ENCODE assay signal across 18 cellular contexts in genomic region chr17:76173474-76173873, GRCh38. TPM values are rescaled to one million over a fixed set of nuclear protein-coding genes. Genes with fewer than 3 reads are reported as not detected.
DNase-seq lines count a peak whose midpoint lies in the region; ATAC-seq, FAIRE-seq and TF ChIP-seq lines count a peak whose summit lies in the region.
"Had no signal": no experiment of that assay in that cellular context is flagged by ENCODE, and none has a peak within 500 bp of the region (broad histone marks: within the 10 kb centered on the region; RNA-seq: fewer than 3 reads in every experiment).

No MANE protein-coding gene starts in this region.

- H3K27me3 ChIP-seq in MM.1S (replicated peaks; ENCODE audit: insufficient read depth, low read length) (no peaks in the 10 kb centered on the region), H1 (replicated peaks in 1 of 4; ENCODE audit: control insufficient read depth in 3 of 4, extremely low read depth in 1 of 4, insufficient read depth in 3 of 4, low read length in 3 of 4) (no peaks in the 10 kb centered on the region)
- H3K27me3 ChIP-seq: BLaER1 had no signal

- ATAC-seq in HG03097 (IDR thresholded peaks at IDR 0.05; ENCODE audit: low FRiP score, unreplicated experiment) = no peak
- no peak for ATAC-seq in natural killer cell treated with Interleukin-12 subunit alpha and Interleukin-12 subunit beta and Interleukin-15 and Interleukin-18, amount 100 ng/mL, for 72 hours

- H3K9me3 Mint-ChIP-seq in activated naive CD4-positive, alpha-beta T cell treated with anti-CD3 and anti-CD28 coated beads, Interleukin-2, amount 50 U/mL, for 24 hours = no peaks in the 10 kb centered on the region
- no peaks in the 10 kb centered on the region for H3K9me3 Mint-ChIP-seq in activated naive CD4-positive, alpha-beta T cell treated with anti-CD3 and anti-CD28 coated beads for 36 hours
- H3K9me3 Mint-ChIP-seq in progenitor cell of endocrine pancreas (ENCODE audit: low read depth) = no peaks in the 10 kb centered on the region
- H3K9me3 Mint-ChIP-seq in natural killer cell treated with Interleukin-12 subunit alpha and Interleukin-12 subunit beta and Interleukin-15 and Interleukin-18, amount 100 ng/mL, for 72 hours = no peaks in the 10 kb centered on the region
- H3K9me3 Mint-ChIP-seq: H9 had no signal

- no peaks in the 10 kb centered on the region for H3K27me3 Mint-ChIP-seq in activated naive CD4-positive, alpha-beta T cell treated with anti-CD3 and anti-CD28 coated beads, Interleukin-2, amount 50 U/mL, for 24 hours
- no peaks in the 10 kb centered on the region for H3K27me3 Mint-ChIP-seq in activated naive CD4-positive, alpha-beta T cell treated with anti-CD3 and anti-CD28 coated beads for 36 hours (ENCODE audit: low read depth)
- no peaks in the 10 kb centered on the region for H3K27me3 Mint-ChIP-seq in progenitor cell of endocrine pancreas
- no peaks in the 10 kb centered on the region for H3K27me3 Mint-ChIP-seq in natural killer cell treated with Interleukin-12 subunit alpha and Interleukin-12 subunit beta and Interleukin-15 and Interleukin-18, amount 100 ng/mL, for 72 hours
- H3K27me3 Mint-ChIP-seq: CD4-positive, CD25-positive, alpha-beta regulatory T cell had no signal

- H2BK20ac ChIP-seq in H1 (ENCODE audit: low read length) = no peak overlapping the region

- no peak overlapping the region for H2BK12ac ChIP-seq in H1 (ENCODE audit: low read depth, low read length)

- no peak overlapping the region for H2BK5ac ChIP-seq in H1 (ENCODE audit: low read depth, low read length)

- no peak overlapping the region for H3K4me3 Mint-ChIP-seq in activated naive CD4-positive, alpha-beta T cell treated with anti-CD3 and anti-CD28 coated beads, Interleukin-2, amount 50 U/mL, for 24 hours
- H3K4me3 Mint-ChIP-seq in activated naive CD4-positive, alpha-beta T cell treated with anti-CD3 and anti-CD28 coated beads for 36 hours = no peak overlapping the region
- no peak overlapping the region for H3K4me3 Mint-ChIP-seq in progenitor cell of endocrine pancreas (ENCODE audit: low read depth)
- H3K4me3 Mint-ChIP-seq in natural killer cell treated with Interleukin-12 subunit alpha and Interleukin-12 subunit beta and Interleukin-15 and Interleukin-18, amount 100 ng/mL, for 72 hours = no peak overlapping the region
- H3K4me3 Mint-ChIP-seq: CD4-positive, CD25-positive, alpha-beta regulatory T cell; H9 had no signal

- no peak overlapping the region for H2BK15ac ChIP-seq in H1 (ENCODE audit: low read length)

- H2BK120ac ChIP-seq in H1 (replicated peaks; ENCODE audit: low read depth, low read length) = no peak overlapping the region

- H3K9ac ChIP-seq in MM.1S (ENCODE audit: low read length) (peak overlapping the region; percentile 77), H1 (replicated peaks in 1 of 4; ENCODE audit: extremely low read depth in 1 of 4, low read depth in 3 of 4, low read length in 3 of 4) (no peak overlapping the region)
- H3K9ac ChIP-seq: BLaER1, GM23248 had no signal

- H3K79me2 ChIP-seq in MM.1S (ENCODE audit: low read length) (no peaks in the 10 kb centered on the region), H1 (ENCODE audit: control insufficient read depth in 1 of 2, insufficient read depth in 2 of 2, low read length in 2 of 2) (no peaks in the 10 kb centered on the region)

- H3K23ac ChIP-seq in H1 (ENCODE audit: insufficient read length) = no peak overlapping the region

- H4K91ac ChIP-seq in H1 (replicated peaks; ENCODE audit: insufficient read length, low read length) = no peak overlapping the region

- no peak for DNase-seq in activated naive CD4-positive, alpha-beta T cell treated with anti-CD3 and anti-CD28 coated beads for 36 hours
- DNase-seq in MM.1S = peak; percentile 42
- DNase-seq in H1 (ENCODE audit: low read depth in 1 of 2, low spot score in 2 of 2) = no peak
- no peak for DNase-seq in progenitor cell of endocrine pancreas (ENCODE audit: low spot score, unreplicated experiment)
- no peak for DNase-seq in NCI-H1436 (lab: John Stamatoyannopoulos, UW)
- no peak for DNase-seq in natural killer cell treated with Interleukin-12 subunit alpha and Interleukin-12 subunit beta and Interleukin-15 and Interleukin-18, amount 100 ng/mL, for 72 hours (ENCODE audit: low spot score)
- DNase-seq: 8988T; AML-193; Calu3; CD4-positive, CD25-positive, alpha-beta regulatory T cell; DMS 273 treated with DMSO at 0.1 percent for 48 hours; GM23248; H9 had no signal

- H2AK5ac ChIP-seq in H1 (ENCODE audit: low read depth, low read length) = no peak overlapping the region

- H3K27ac ChIP-seq in MM.1S (ENCODE audit: low read length) (peak overlapping the region; percentile 92), H1 (ENCODE audit: low read depth, low read length) (no peak overlapping the region)
- H3K27ac ChIP-seq: BLaER1, GM23248 had no signal

- H3K4me2 ChIP-seq in MM.1S (ENCODE audit: low read depth, low read length) = peak overlapping the region; percentile 80
- H3K4me2 ChIP-seq in H1 (ENCODE audit: insufficient read depth in 1 of 2, low read depth in 2 of 2, low read length in 2 of 2) = no peak overlapping the region
- H3K4me2 ChIP-seq: BLaER1 had no signal

- no peak overlapping the region for H3K14ac ChIP-seq in H1 (ENCODE audit: insufficient read length)

- FAIRE-seq in H1 (lab: Jason Lieb, UNC) = no peak
- FAIRE-seq: HTR-8/SVneo had no signal

- peak overlapping the region; percentile 65 for H3K4me3 ChIP-seq in MM.1S (ENCODE audit: low read length)
- no peak overlapping the region for H3K4me3 ChIP-seq in H1 (ENCODE audit: extremely low read depth in 1 of 4, insufficient read depth in 2 of 4, low read depth in 3 of 4, low read length in 4 of 4)
- H3K4me3 ChIP-seq: BLaER1, GM23248 had no signal

- H3K36me3 ChIP-seq in MM.1S (replicated peaks; ENCODE audit: insufficient read depth, low read length) = no peaks in the 10 kb centered on the region
- no peaks in the 10 kb centered on the region; a peak in 1 of 8 replicates for H3K36me3 ChIP-seq in H1 (ENCODE audit: control insufficient read depth in 2 of 4, insufficient read depth in 4 of 4, low read length in 3 of 4)
- H3K36me3 ChIP-seq: BLaER1 had no signal

- H4K5ac ChIP-seq in H1 (ENCODE audit: insufficient read length, low read depth, low read length) = no peak overlapping the region

- peaks cover 39% of the 10 kb centered on the region for H3K4me1 Mint-ChIP-seq in activated naive CD4-positive, alpha-beta T cell treated with anti-CD3 and anti-CD28 coated beads, Interleukin-2, amount 50 U/mL, for 24 hours
- H3K4me1 Mint-ChIP-seq in activated naive CD4-positive, alpha-beta T cell treated with anti-CD3 and anti-CD28 coated beads for 36 hours (ENCODE audit: low read depth) = peaks cover 25% of the 10 kb centered on the region
- peaks cover 28% of the 10 kb centered on the region for H3K4me1 Mint-ChIP-seq in progenitor cell of endocrine pancreas (ENCODE audit: low read depth)
- peaks cover 0 to 4% of the 10 kb centered on the region in 2 donors for H3K4me1 Mint-ChIP-seq in natural killer cell treated with Interleukin-12 subunit alpha and Interleukin-12 subunit beta and Interleukin-15 and Interleukin-18, amount 100 ng/mL, for 72 hours (ENCODE audit: low read depth in 2 of 2)

- H3K36me3 Mint-ChIP-seq in activated naive CD4-positive, alpha-beta T cell treated with anti-CD3 and anti-CD28 coated beads, Interleukin-2, amount 50 U/mL, for 24 hours = peaks cover 7% of the 10 kb centered on the region
- H3K36me3 Mint-ChIP-seq in activated naive CD4-positive, alpha-beta T cell treated with anti-CD3 and anti-CD28 coated beads for 36 hours (ENCODE audit: low read depth) = peaks cover 4% of the 10 kb centered on the region
- peaks cover 5% of the 10 kb centered on the region for H3K36me3 Mint-ChIP-seq in progenitor cell of endocrine pancreas (ENCODE audit: insufficient read depth)
- H3K36me3 Mint-ChIP-seq in natural killer cell treated with Interleukin-12 subunit alpha and Interleukin-12 subunit beta and Interleukin-15 and Interleukin-18, amount 100 ng/mL, for 72 hours = peaks cover 9% of the 10 kb centered on the region

- 96% methylated on average over 11 of the region's 11 CpGs; no CpG with 5 or more reads in 1 of the 2 experiments for WGBS in H1 (ENCODE audit: extremely low coverage in 1 of 2, insufficient coverage in 1 of 2, insufficient read length in 1 of 2, insufficient replicate concordance in 2 of 2, low coverage in 1 of 2, low lambda C conversion rate in 2 of 2, missing lambda C conversion rate in 1 of 2), 2 experiments

- H3K79me1 ChIP-seq in H1 (ENCODE audit: low read depth, low read length) = no peaks in the 10 kb centered on the region

- peak overlapping the region; percentile 9; the same call in 1 of the 2 replicates for H4K8ac ChIP-seq in H1 (ENCODE audit: extremely low read depth, insufficient read depth, low read length)

- H3K9me2 ChIP-seq in MM.1S (replicated peaks; ENCODE audit: insufficient read depth, low read length) = no peaks in the 10 kb centered on the region

- no peaks in the 10 kb centered on the region for H3K23me2 ChIP-seq in H1 (ENCODE audit: low read depth, low read length)

- peak overlapping the region; percentile 70 for H2AFZ ChIP-seq in MM.1S (ENCODE audit: low read length)
- no peak overlapping the region for H2AFZ ChIP-seq in H1 (ENCODE audit: low read length)
- H2AFZ ChIP-seq: GM23248 had no signal

- POLR2A ChIA-PET in H1 (lab: Charles Lee; ENCODE audit: partially characterized antibody) = interaction anchor here (1.2 kb wide), 1 partner anchor 17 kb away, joined by 3 read pairs; no protein-coding TSS in a partner anchor

- H3K27ac Mint-ChIP-seq in activated naive CD4-positive, alpha-beta T cell treated with anti-CD3 and anti-CD28 coated beads, Interleukin-2, amount 50 U/mL, for 24 hours = peak overlapping the region; percentile 46
- H3K27ac Mint-ChIP-seq in activated naive CD4-positive, alpha-beta T cell treated with anti-CD3 and anti-CD28 coated beads for 36 hours = no peak overlapping the region
- peak overlapping the region; percentile 91 for H3K27ac Mint-ChIP-seq in progenitor cell of endocrine pancreas
- no peak overlapping the region for H3K27ac Mint-ChIP-seq in natural killer cell treated with Interleukin-12 subunit alpha and Interleukin-12 subunit beta and Interleukin-15 and Interleukin-18, amount 100 ng/mL, for 72 hours
- H3K27ac Mint-ChIP-seq: CD4-positive, CD25-positive, alpha-beta regulatory T cell; H9 had no signal

- no peak overlapping the region for H3K56ac ChIP-seq in H1 (replicated peaks; ENCODE audit: insufficient read length, low read depth, low read length)

- H3F3A ChIP-seq in MM.1S (ENCODE audit: insufficient read depth, low read length) = peaks cover 14% of the 10 kb centered on the region; the same call in 1 of the 2 replicates

- H4K20me1 ChIP-seq in MM.1S (ENCODE audit: insufficient read depth, low read length) = no peaks in the 10 kb centered on the region
- no peaks in the 10 kb centered on the region for H4K20me1 ChIP-seq in H1 (replicated peaks in 1 of 2; ENCODE audit: control insufficient read depth in 1 of 2, insufficient read depth in 2 of 2, low read length in 2 of 2)
- H4K20me1 ChIP-seq: BLaER1 had no signal

- TF ChIP-seq RAD21 in H1 (IDR thresholded peaks at IDR 0.05 in 1 of 2, conservative IDR thresholded peaks at IDR 0.05 in 1 of 2; ENCODE audit: low read depth in 2 of 2, low read length in 2 of 2) = no peak

- H3K4me1 ChIP-seq in MM.1S (ENCODE audit: low read length) (peaks cover 16% of the 10 kb centered on the region), H1 (replicated peaks in 1 of 4; ENCODE audit: control insufficient read depth in 3 of 4, insufficient read depth in 4 of 4, low read length in 3 of 4) (peaks cover 0 to 2% (median 0%) of the 10 kb centered on the region in 4 experiments; a peak in 2 of 7 replicates)
- H3K4me1 ChIP-seq: BLaER1 had no signal

- no peak overlapping the region for H3K18ac ChIP-seq in H1 (ENCODE audit: extremely low read depth, low read length)

- TF ChIP-seq POLR2A in H1 (IDR thresholded peaks at IDR 0.05; ENCODE audit: control extremely low read depth in 1 of 2, low read depth in 2 of 2, low read length in 2 of 2) = no peak

- CTCF ChIA-PET in activated naive CD4-positive, alpha-beta T cell treated with anti-CD3 and anti-CD28 coated beads for 36 hours (lab: Charles Lee) = no interaction called here
- CTCF ChIA-PET in H1 (lab: Charles Lee; ENCODE audit: partially characterized antibody) = interaction anchor here (0.7 to 23.7 kb wide), 7 partner anchors 6 to 159 kb away, joined by 3 to 425 read pairs (median 3); partner anchors contain the start of gene FOXJ1

- TF ChIP-seq EP300 in H1 (IDR thresholded peaks at IDR 0.05; ENCODE audit: borderline replicate concordance in 1 of 2, low read depth in 2 of 2, low read length in 2 of 2) = no peak

- no peak overlapping the region for H3K4ac ChIP-seq in H1 (replicated peaks; ENCODE audit: insufficient read length, low read depth, low read length)

- intact Hi-C loops in activated naive CD4-positive, alpha-beta T cell treated with anti-CD3 and anti-CD28 coated beads for 36 hours (cut with micrococcal nuclease) = no loop called here

- TF ChIP-seq CTCF in MM.1S (IDR thresholded peaks at IDR 0.05; ENCODE audit: low read length) (no peak), H1 (IDR thresholded peaks at IDR 0.05; ENCODE audit: control extremely low read depth in 1 of 3, insufficient read depth in 1 of 3, low read depth in 1 of 3, low read length in 3 of 3) (no peak), progenitor cell of endocrine pancreas (IDR thresholded peaks at IDR 0.05; ENCODE audit: unreplicated experiment) (no peak)

- H3K9me3 ChIP-seq in MM.1S (replicated peaks; ENCODE audit: insufficient read depth, low read length) (no peaks in the 10 kb centered on the region), H1 (ENCODE audit: insufficient read depth in 2 of 2, low read depth in 1 of 2, low read length in 1 of 2) (no peaks in the 10 kb centered on the region)

RNA-seq across cellular contexts. Expression of gene FOXJ1, which starts 32.4 kb away (rescaled TPM):
- under 1 TPM; 0.60 to 0.84 TPM for total RNA-seq in activated naive CD4-positive, alpha-beta T cell treated with anti-CD3 and anti-CD28 coated beads for 36 hours
- 4.9 and 5.4 TPM in 2 replicates for total RNA-seq in H1 (2021; fragmentation: NEBNext Ultra II Directional; extraction: Animal tissue kit (Norgen Biotek cat#: 25700))
- polyA plus RNA-seq in H1 (2011; rRNA removed) = 4.6 and 4.7 TPM in 2 replicates
- 3.7 TPM for polyA plus RNA-seq in H1 (2011; cell fraction: cytosol; rRNA removed)
- 3.7 TPM for polyA plus RNA-seq in H1 (2011; cell fraction: nucleus; rRNA removed)
- polyA plus RNA-seq in H1 (2012, experiment 1 of 2) = 3.2 to 6.3 TPM (median 4.8 TPM) in 4 replicates
- polyA plus RNA-seq in H1 (2012, experiment 2 of 2) = 4.5 TPM
- 5.4 TPM for polyA plus RNA-seq in H1 (2013, experiment 1 of 2)
- 5.7 TPM for polyA plus RNA-seq in H1 (2013, experiment 2 of 2)
- 1.3 TPM in 2 replicates for polyA minus RNA-seq in H1 (2011; rRNA and poly(A)+ RNA removed)
- polyA minus RNA-seq in H1 (2011; cell fraction: cytosol; rRNA and poly(A)+ RNA removed) = 3.4 TPM
- polyA minus RNA-seq in H1 (2011; cell fraction: nucleus; rRNA and poly(A)+ RNA removed) = 2.7 TPM
- 18.6 and 19.0 TPM in 2 replicates for total RNA-seq in progenitor cell of endocrine pancreas
- under 1 TPM; 0.48 to 0.95 TPM for total RNA-seq in natural killer cell treated with Interleukin-12 subunit alpha and Interleukin-12 subunit beta and Interleukin-15 and Interleukin-18, amount 100 ng/mL, for 72 hours
- total RNA-seq: Calu3, Daoy, GM23248 had no signal
- polyA plus RNA-seq: GM23248 had no signal

Comparison
In these comparisons a context has a peak if more than half of its experiments do, and no peak if none do; other contexts are left out.
1. H3K27ac Mint-ChIP-seq: peak in activated naive CD4-positive, alpha-beta T cell treated with anti-CD3 and anti-CD28 coated beads, Interleukin-2, amount 50 U/mL, for 24 hours (single experiment) and progenitor cell of endocrine pancreas (single experiment); none in activated naive CD4-positive, alpha-beta T cell treated with anti-CD3 and anti-CD28 coated beads for 36 hours (single experiment) and natural killer cell treated with Interleukin-12 subunit alpha and Interleukin-12 subunit beta and Interleukin-15 and Interleukin-18, amount 100 ng/mL, for 72 hours (0 of 2).